ENCODE assay signal across 13 cellular contexts in the genomic region with DNA sequence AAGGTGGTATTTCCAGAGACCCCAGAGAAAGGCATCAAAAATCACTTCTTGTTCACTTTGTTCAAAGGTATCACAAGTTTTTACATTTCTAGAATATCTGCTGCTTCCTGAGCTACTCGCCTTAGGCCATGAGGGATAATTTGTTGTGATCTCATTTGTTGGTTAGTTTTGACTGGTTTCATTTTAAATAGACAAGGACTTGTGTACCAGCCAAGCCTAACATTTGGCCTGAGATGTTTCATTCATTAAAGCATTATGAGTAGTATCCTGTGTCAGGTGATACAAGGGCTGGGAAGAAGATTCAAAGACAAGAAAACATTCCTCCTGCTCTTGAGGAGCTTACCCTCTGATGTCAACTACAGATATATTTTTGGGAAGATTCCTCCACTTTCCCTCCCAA.
DNase-seq lines count a peak whose midpoint lies in the region; ATAC-seq and TF ChIP-seq lines count a peak whose summit lies in the region.
"Had no signal": no experiment of that assay in that cellular context is flagged by ENCODE, and none has a peak within 500 bp of the region (broad histone marks: within the 10 kb centered on the region; RNA-seq: fewer than 3 reads in every experiment).

No MANE protein-coding gene starts in this region.

- intact Hi-C loops in esophagus muscularis mucosa (cut with DNase I) = no loop called here

- no peaks in the 10 kb centered on the region for H3K4me1 ChIP-seq in esophagus muscularis mucosa

- no peak overlapping the region for H3K27ac ChIP-seq in esophagus muscularis mucosa (replicated peaks in 1 of 4)

- TF ChIP-seq CTCF in esophagus muscularis mucosa (IDR thresholded peaks at IDR 0.05) = no peak

- ATAC-seq in GM18502 (IDR thresholded peaks at IDR 0.05; ENCODE audit: poor library complexity, unreplicated experiment) = no peak
- ATAC-seq: K562 had no signal

- no peaks in the 10 kb centered on the region for H3K36me3 ChIP-seq in esophagus muscularis mucosa

- no peak for TF ChIP-seq POLR2A in esophagus muscularis mucosa (IDR thresholded peaks at IDR 0.05; ENCODE audit: low read depth)

- no peak for TF ChIP-seq EP300 in esophagus muscularis mucosa (IDR thresholded peaks at IDR 0.05)

- H3K27me3 ChIP-seq in esophagus muscularis mucosa = no peaks in the 10 kb centered on the region

- H3K4me3 ChIP-seq in esophagus muscularis mucosa = no peak overlapping the region
- H3K4me3 ChIP-seq: K562 had no signal

- H3K9me3 ChIP-seq in esophagus muscularis mucosa = peaks cover 0 to 7% (median 0%) of the 10 kb centered on the region in 4 donors

- WGBS in esophagus muscularis mucosa = 78% methylated on average over 1 of the region's 1 CpG

- DNase-seq in Daoy (ENCODE audit: low read depth) (peak; percentile 8), RPMI7951 (ENCODE audit: low read depth) (peak; percentile 66), fibroblast of peridontal ligament (ENCODE audit: extremely low read depth) (peak; percentile 40), esophagus muscularis mucosa (ENCODE audit: extremely low spot score) (no peak), NCI-H2107 (lab: John Stamatoyannopoulos, UW) (no peak), SW 1271 (lab: John Stamatoyannopoulos, UW) (no peak)
- DNase-seq: CD8-positive, alpha-beta memory T cell; DMS79; GDM1; H7; Karpas-422 had no signal

Comparison
In these comparisons a context has a peak if more than half of its experiments do, and no peak if none do; other contexts are left out.
1. DNase-seq: peak in Daoy (single experiment), RPMI7951 (single experiment) and fibroblast of peridontal ligament (single experiment); none in esophagus muscularis mucosa (single experiment), NCI-H2107 (single experiment) and SW 1271 (0 of 2).